1 cellular context compared by ENCODE assay signal in the genomic region with DNA sequence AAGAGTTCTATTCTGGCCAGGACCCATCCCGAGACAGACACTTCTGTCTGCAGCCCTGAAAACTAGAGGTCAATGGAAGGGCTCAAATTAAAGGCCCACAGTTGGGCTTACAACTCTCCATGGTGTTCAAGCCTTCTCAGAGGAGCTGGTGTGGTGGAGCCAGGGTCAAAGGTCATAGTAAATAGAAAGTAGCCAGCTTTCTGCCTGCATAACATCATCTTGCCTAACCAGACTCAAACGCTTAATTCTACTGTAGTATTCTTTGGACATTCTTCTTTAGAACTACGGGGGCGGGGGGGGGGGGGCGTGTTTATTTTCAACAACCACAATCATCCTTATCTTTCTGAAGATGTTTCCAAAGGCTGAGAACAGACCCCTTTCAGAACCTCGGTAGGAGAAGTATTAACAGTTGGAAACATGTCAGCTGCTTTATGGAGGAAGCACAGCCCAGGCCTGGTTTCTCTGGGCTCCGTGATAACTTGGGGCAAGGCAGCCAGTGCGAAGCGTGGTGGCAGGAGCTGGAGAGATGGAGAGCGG.
TF ChIP-seq lines count a peak whose summit lies in the region.

No MANE protein-coding gene starts in this region.

TF ChIP-seq in HepG2, 621 proteins besides CTCF, POLR2A, EP300 and RAD21 (continued from another document):
- TF ChIP-seq, protein P1, sequence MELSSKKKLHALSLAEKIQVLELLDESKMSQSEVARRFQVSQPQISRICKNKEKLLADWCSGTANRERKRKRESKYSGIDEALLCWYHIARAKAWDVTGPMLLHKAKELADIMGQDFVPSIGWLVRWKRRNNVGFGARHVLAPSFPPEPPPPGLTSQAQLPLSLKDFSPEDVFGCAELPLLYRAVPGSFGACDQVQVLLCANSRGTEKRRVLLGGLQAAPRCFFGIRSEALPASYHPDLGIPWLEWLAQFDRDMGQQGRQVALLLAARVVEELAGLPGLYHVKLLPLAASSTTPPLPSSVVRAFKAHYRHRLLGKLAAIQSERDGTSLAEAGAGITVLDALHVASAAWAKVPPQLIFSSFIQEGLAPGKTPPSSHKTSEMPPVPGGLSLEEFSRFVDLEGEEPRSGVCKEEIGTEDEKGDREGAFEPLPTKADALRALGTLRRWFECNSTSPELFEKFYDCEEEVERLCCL (CRISPR knock-in tag; IDR thresholded peaks at IDR 0.05; ENCODE audit: borderline replicate concordance): no peak
- 0 out of 2 replicates have a peak, but pooled peaks have one; percentile 31 for TF ChIP-seq ZBTB42 (CRISPR knock-in tag; IDR thresholded peaks at IDR 0.05)
- no peak for TF ChIP-seq ZNF746 (CRISPR knock-in tag; IDR thresholded peaks at IDR 0.05)
- TF ChIP-seq ZNF225 (CRISPR knock-in tag; IDR thresholded peaks at IDR 0.05): 0 out of 2 replicates have a peak, but pooled peaks have one; percentile 65
- TF ChIP-seq MIER3 (CRISPR knock-in tag; IDR thresholded peaks at IDR 0.05; ENCODE audit: borderline replicate concordance): 0 out of 2 replicates have a peak, but pooled peaks have one; percentile 58
- TF ChIP-seq, protein P2, sequence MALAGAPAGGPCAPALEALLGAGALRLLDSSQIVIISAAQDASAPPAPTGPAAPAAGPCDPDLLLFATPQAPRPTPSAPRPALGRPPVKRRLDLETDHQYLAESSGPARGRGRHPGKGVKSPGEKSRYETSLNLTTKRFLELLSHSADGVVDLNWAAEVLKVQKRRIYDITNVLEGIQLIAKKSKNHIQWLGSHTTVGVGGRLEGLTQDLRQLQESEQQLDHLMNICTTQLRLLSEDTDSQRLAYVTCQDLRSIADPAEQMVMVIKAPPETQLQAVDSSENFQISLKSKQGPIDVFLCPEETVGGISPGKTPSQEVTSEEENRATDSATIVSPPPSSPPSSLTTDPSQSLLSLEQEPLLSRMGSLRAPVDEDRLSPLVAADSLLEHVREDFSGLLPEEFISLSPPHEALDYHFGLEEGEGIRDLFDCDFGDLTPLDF (CRISPR knock-in tag; IDR thresholded peaks at IDR 0.05): no peak
- TF ChIP-seq HNF4A (CRISPR knock-in tag; IDR thresholded peaks at IDR 0.05): peak; percentile 47
- TF ChIP-seq ZSCAN31 (CRISPR knock-in tag; IDR thresholded peaks at IDR 0.05; ENCODE audit: low read depth): 0 out of 2 replicates have a peak, but pooled peaks have one; percentile 23
- TF ChIP-seq, protein P3, sequence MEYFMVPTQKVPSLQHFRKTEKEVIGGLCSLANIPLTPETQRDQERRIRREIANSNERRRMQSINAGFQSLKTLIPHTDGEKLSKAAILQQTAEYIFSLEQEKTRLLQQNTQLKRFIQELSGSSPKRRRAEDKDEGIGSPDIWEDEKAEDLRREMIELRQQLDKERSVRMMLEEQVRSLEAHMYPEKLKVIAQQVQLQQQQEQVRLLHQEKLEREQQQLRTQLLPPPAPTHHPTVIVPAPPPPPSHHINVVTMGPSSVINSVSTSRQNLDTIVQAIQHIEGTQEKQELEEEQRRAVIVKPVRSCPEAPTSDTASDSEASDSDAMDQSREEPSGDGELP (IDR thresholded peaks at IDR 0.05; ENCODE audit: borderline replicate concordance, low read depth): no peak; the same call in 1 of the 2 replicates
- no peak for TF ChIP-seq MZF1 (CRISPR knock-in tag; IDR thresholded peaks at IDR 0.05; ENCODE audit: borderline replicate concordance)
- peak; percentile 43; the same call in 1 of the 2 replicates for TF ChIP-seq HNF4G (IDR thresholded peaks at IDR 0.05; ENCODE audit: borderline replicate concordance, low read depth, low read length)
- TF ChIP-seq HNF4G (CRISPR knock-in tag; IDR thresholded peaks at IDR 0.05; ENCODE audit: borderline replicate concordance, low read depth): 0 out of 2 replicates have a peak, but pooled peaks have one; percentile 5
- TF ChIP-seq GATA4 (IDR thresholded peaks at IDR 0.05; ENCODE audit: borderline replicate concordance, low read depth): no peak
- TF ChIP-seq MAZ (IDR thresholded peaks at IDR 0.05; ENCODE audit: borderline replicate concordance, low read depth, low read length): peak; percentile 17; the same call in 1 of the 2 replicates
- TF ChIP-seq MAZ (CRISPR knock-in tag; IDR thresholded peaks at IDR 0.05; ENCODE audit: low read depth): no peak
- no peak for TF ChIP-seq CBFB (CRISPR knock-in tag; IDR thresholded peaks at IDR 0.05)
- TF ChIP-seq ZNF644 (CRISPR knock-in tag; IDR thresholded peaks at IDR 0.05; ENCODE audit: low read depth): 0 out of 2 replicates have a peak, but pooled peaks have one; percentile 5
- TF ChIP-seq ZNF143 (CRISPR knock-in tag; IDR thresholded peaks at IDR 0.05): no peak
- TF ChIP-seq YEATS2 (CRISPR knock-in tag; IDR thresholded peaks at IDR 0.05; ENCODE audit: borderline replicate concordance): peak; percentile 5; the same call in 1 of the 2 replicates
- peak; percentile 13; the same call in 1 of the 2 replicates for TF ChIP-seq ZBTB7B (CRISPR knock-in tag; IDR thresholded peaks at IDR 0.05)
- peak; percentile 80 for TF ChIP-seq NR2C2 (CRISPR knock-in tag; IDR thresholded peaks at IDR 0.05; ENCODE audit: borderline replicate concordance)
- 0 out of 2 replicates have a peak, but pooled peaks have one; percentile 1 for TF ChIP-seq SIN3A (IDR thresholded peaks at IDR 0.05; ENCODE audit: borderline replicate concordance, low read depth, low read length)
